Comparison of ENCODE assay signal across 20 cellular contexts in genomic region chr15:71273731-71274447, GRCh38.
DNase-seq lines count a peak whose midpoint lies in the region; ATAC-seq and TF ChIP-seq lines count a peak whose summit lies in the region.
"Had no signal": no experiment of that assay in that cellular context is flagged by ENCODE, and none has a peak within 500 bp of the region (broad histone marks: within the 10 kb centered on the region; RNA-seq: fewer than 3 reads in every experiment).

No MANE protein-coding gene starts in this region.

- H3K4me3 Mint-ChIP-seq in endodermal cell = no peak overlapping the region
- H3K4me3 Mint-ChIP-seq: activated CD4-positive, alpha-beta T cell treated with anti-CD3 and anti-CD28 coated beads, Interleukin-2, amount 10 ng/mL, durations not matched to agents 7 days and 5 days; memory B cell; natural killer cell treated with Interleukin-12 subunit alpha and Interleukin-12 subunit beta and Interleukin-15 and Interleukin-18, amount 100 ng/mL, for 72 hours had no signal

- no peaks in the 10 kb centered on the region for H3K36me3 ChIP-seq in heart right ventricle
- H3K36me3 ChIP-seq in ascending aorta = no peaks in the 10 kb centered on the region
- H3K36me3 ChIP-seq in uterus = no peaks in the 10 kb centered on the region
- H3K36me3 ChIP-seq in endodermal cell (ENCODE audit: control insufficient read depth, insufficient read depth, low read length) = no peaks in the 10 kb centered on the region
- H3K36me3 ChIP-seq: adrenal gland, esophagus squamous epithelium had no signal

- no peak for TF ChIP-seq CTCF in heart right ventricle (IDR thresholded peaks at IDR 0.05)
- TF ChIP-seq CTCF in ascending aorta (IDR thresholded peaks at IDR 0.05) = no peak
- no peak for TF ChIP-seq CTCF in uterus (IDR thresholded peaks at IDR 0.05)
- TF ChIP-seq CTCF in endodermal cell (conservative IDR thresholded peaks at IDR 0.05) = no peak

- ATAC-seq in heart right ventricle (peak in 6 of 8 donors; percentile 13 to 54 (median 39)), Right ventricle myocardium inferior (no peak), left lobe of liver (peak; percentile 83)
- ATAC-seq: natural killer cell treated with Interleukin-12 subunit alpha and Interleukin-12 subunit beta and Interleukin-15 and Interleukin-18, amount 100 ng/mL, for 72 hours had no signal

- no peak for TF ChIP-seq POLR2A in uterus (IDR thresholded peaks at IDR 0.05)

- H3K27ac ChIP-seq in heart right ventricle (peak overlapping the region in 4 of 10 donors; percentile 14 to 46 (median 28)), ascending aorta (peak overlapping the region; percentile 17 to 62), uterus (peak overlapping the region; percentile 30 to 38), endodermal cell (ENCODE audit: low read depth, low read length) (no peak overlapping the region)
- H3K27ac ChIP-seq: adrenal gland had no signal

- H3K27ac Mint-ChIP-seq in endodermal cell = no peak overlapping the region
- H3K27ac Mint-ChIP-seq: activated CD4-positive, alpha-beta T cell treated with anti-CD3 and anti-CD28 coated beads, Interleukin-2, amount 10 ng/mL, durations not matched to agents 7 days and 5 days; memory B cell; natural killer cell treated with Interleukin-12 subunit alpha and Interleukin-12 subunit beta and Interleukin-15 and Interleukin-18, amount 100 ng/mL, for 72 hours had no signal

- H3K4me1 Mint-ChIP-seq in endodermal cell = peaks cover 15% of the 10 kb centered on the region
- H3K4me1 Mint-ChIP-seq: activated CD4-positive, alpha-beta T cell treated with anti-CD3 and anti-CD28 coated beads, Interleukin-2, amount 10 ng/mL, durations not matched to agents 7 days and 5 days; memory B cell had no signal

- H3K9ac ChIP-seq in endodermal cell (ENCODE audit: extremely low read depth, low read length, poor library complexity, severe bottlenecking) = no peak overlapping the region

- no peak overlapping the region for H3K4me3 ChIP-seq in heart right ventricle
- no peak overlapping the region for H3K4me3 ChIP-seq in ascending aorta
- H3K4me3 ChIP-seq in uterus = no peak overlapping the region
- no peak overlapping the region for H3K4me3 ChIP-seq in endodermal cell (ENCODE audit: low read length)
- H3K4me3 ChIP-seq: adrenal gland, esophagus squamous epithelium had no signal

- no peaks in the 10 kb centered on the region for H3K27me3 Mint-ChIP-seq in endodermal cell (ENCODE audit: insufficient read depth)

- WGBS in heart right ventricle, 2 donors = 85 to 92% methylated on average over 3 of the region's 3 CpGs
- WGBS in endodermal cell (ENCODE audit: insufficient coverage in 1 of 2, insufficient read length in 1 of 2), 2 experiments = 89 to 100% methylated on average over 3 of the region's 3 CpGs

- H3K36me3 Mint-ChIP-seq in endodermal cell (ENCODE audit: low read depth) = no peaks in the 10 kb centered on the region
- H3K36me3 Mint-ChIP-seq: memory B cell; natural killer cell treated with Interleukin-12 subunit alpha and Interleukin-12 subunit beta and Interleukin-15 and Interleukin-18, amount 100 ng/mL, for 72 hours had no signal

- peaks cover 0 to 40% (median 11%) of the 10 kb centered on the region in 9 donors for H3K4me1 ChIP-seq in heart right ventricle
- H3K4me1 ChIP-seq in ascending aorta = peaks cover 0 to 20% of the 10 kb centered on the region in 2 donors
- no peaks in the 10 kb centered on the region for H3K4me1 ChIP-seq in uterus
- H3K4me1 ChIP-seq in endodermal cell (ENCODE audit: control insufficient read depth, insufficient read depth, low read length) = peaks cover 2% of the 10 kb centered on the region

- DNase-seq in heart right ventricle = no peak
- DNase-seq in Right ventricle myocardium inferior (ENCODE audit: missing footprints) = no peak
- DNase-seq in ascending aorta (ENCODE audit: low spot score in 2 of 2) = no peak
- peak; percentile 72 for DNase-seq in left lobe of liver (ENCODE audit: low spot score)
- DNase-seq in uterus = no peak
- DNase-seq in NCI-H146 (lab: John Stamatoyannopoulos, UW) = no peak
- no peak for DNase-seq in endodermal cell
- DNase-seq in T-helper 2 cell = no peak
- DNase-seq: ACHN; activated CD4-positive, alpha-beta T cell treated with anti-CD3 and anti-CD28 coated beads, Interleukin-2, amount 10 ng/mL, durations not matched to agents 7 days and 5 days; activated CD8-positive, alpha-beta memory T cell treated with anti-CD3 and anti-CD28 coated beads, Interleukin-2, amount 50 U/mL, for 4 hours; activated effector memory CD4-positive, alpha-beta T cell treated with anti-CD3 and anti-CD28 coated beads, Interleukin-2, amount 50 U/mL, for 16 hours; adrenal gland; DMS153; esophagus squamous epithelium; GDM1; H7; NCI-H748 treated with DMSO at 0.1 percent for 48 hours had no signal

- peaks cover 9% of the 10 kb centered on the region for H3K9me3 Mint-ChIP-seq in endodermal cell
- H3K9me3 Mint-ChIP-seq: activated CD4-positive, alpha-beta T cell treated with anti-CD3 and anti-CD28 coated beads, Interleukin-2, amount 10 ng/mL, durations not matched to agents 7 days and 5 days; natural killer cell treated with Interleukin-12 subunit alpha and Interleukin-12 subunit beta and Interleukin-15 and Interleukin-18, amount 100 ng/mL, for 72 hours had no signal

- H3K27me3 ChIP-seq in heart right ventricle (no peaks in the 10 kb centered on the region), ascending aorta (no peaks in the 10 kb centered on the region), uterus (no peaks in the 10 kb centered on the region), endodermal cell (ENCODE audit: control insufficient read depth, insufficient read depth, low read length, poor library complexity, severe bottlenecking) (no peaks in the 10 kb centered on the region)
- H3K27me3 ChIP-seq: adrenal gland, esophagus squamous epithelium had no signal

- intact Hi-C loops in heart right ventricle (cut with DNase I) (no loop called here), Right ventricle myocardium inferior (cut with DNase I) (no loop called here), ascending aorta (cut with DNase I) (loop anchor here (10.0 kb wide), 1 partner anchor 59 kb away; no protein-coding TSS in a partner anchor), uterus (cut with DNase I; ENCODE audit: low total_unique reads) (no loop called here)

- H3K9me3 ChIP-seq in heart right ventricle (peaks cover 0 to 6% (median 0%) of the 10 kb centered on the region in 11 donors), ascending aorta (no peaks in the 10 kb centered on the region), uterus (no peaks in the 10 kb centered on the region), endodermal cell (ENCODE audit: control insufficient read depth, low read length) (no peaks in the 10 kb centered on the region)
- H3K9me3 ChIP-seq: adrenal gland, esophagus squamous epithelium had no signal
